ENCODE assay signal across 15 cellular contexts in the genomic region with DNA sequence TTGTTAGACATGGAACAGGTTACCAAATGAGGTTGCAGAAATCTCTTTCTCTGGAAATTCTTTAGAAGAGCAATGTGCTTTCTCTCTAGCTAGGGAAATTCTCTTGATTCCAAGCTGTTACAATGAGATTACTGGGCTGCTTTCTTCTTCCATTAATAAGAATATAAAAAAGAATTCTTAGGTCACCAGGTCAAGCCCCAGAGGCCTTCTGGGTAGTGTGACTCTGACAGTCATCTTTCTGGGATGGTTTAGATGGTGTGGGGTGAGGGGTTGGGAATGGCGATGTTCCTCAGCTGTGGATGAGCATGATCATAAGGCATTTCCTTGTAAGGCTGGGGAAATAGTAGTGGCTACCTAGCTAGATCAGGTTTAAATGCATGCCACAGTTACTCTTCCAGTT.
"Had no signal": no experiment of that assay in that cellular context is flagged by ENCODE, and none has a peak within 500 bp of the region (broad histone marks: within the 10 kb centered on the region; RNA-seq: fewer than 3 reads in every experiment).

No MANE protein-coding gene starts in this region.

- H3K36me3 ChIP-seq: breast epithelium, left lung, tibial nerve had no signal

- H3K27me3 Mint-ChIP-seq: dendritic cell treated with granulocyte-macrophage colony-stimulating factor and Interleukin-4, amounts not matched to agents 40 ng/mL and 50 ng/mL, for 4 days; stimulated activated naive B cell treated with anti-CD40 and anti-IgM and Interleukin-4, amounts not matched to agents 10 μg/mL and 1 μg/mL and 100 μg/mL, for 72 hours had no signal

- H3K4me1 ChIP-seq: breast epithelium had no signal

- H3K27ac ChIP-seq: breast epithelium, tibial nerve had no signal

- H3K27ac Mint-ChIP-seq: dendritic cell treated with granulocyte-macrophage colony-stimulating factor and Interleukin-4, amounts not matched to agents 40 ng/mL and 50 ng/mL, for 4 days; nephron; stimulated activated naive B cell treated with anti-CD40 and anti-IgM and Interleukin-4, amounts not matched to agents 10 μg/mL and 1 μg/mL and 100 μg/mL, for 72 hours had no signal

- ATAC-seq: left lung had no signal

- H3K4me3 Mint-ChIP-seq: dendritic cell treated with granulocyte-macrophage colony-stimulating factor and Interleukin-4, amounts not matched to agents 40 ng/mL and 50 ng/mL, for 4 days; nephron; stimulated activated naive B cell treated with anti-CD40 and anti-IgM and Interleukin-4, amounts not matched to agents 10 μg/mL and 1 μg/mL and 100 μg/mL, for 72 hours had no signal

- H3K9me3 ChIP-seq: breast epithelium, left lung, tibial nerve had no signal

- H3K9me3 Mint-ChIP-seq: dendritic cell treated with granulocyte-macrophage colony-stimulating factor and Interleukin-4, amounts not matched to agents 40 ng/mL and 50 ng/mL, for 4 days; nephron; stimulated activated naive B cell treated with anti-CD40 and anti-IgM and Interleukin-4, amounts not matched to agents 10 μg/mL and 1 μg/mL and 100 μg/mL, for 72 hours had no signal

- H3K4me1 Mint-ChIP-seq: nephron; stimulated activated naive B cell treated with anti-CD40 and anti-IgM and Interleukin-4, amounts not matched to agents 10 μg/mL and 1 μg/mL and 100 μg/mL, for 72 hours had no signal

- FAIRE-seq: kidney had no signal

- H3K27me3 ChIP-seq: breast epithelium, left lung, tibial nerve had no signal

- H3K4me3 ChIP-seq: breast epithelium, left lung, tibial nerve had no signal

- DNase-seq: activated CD4-positive, alpha-beta T cell treated with anti-CD3 and anti-CD28 coated beads, Interleukin-2, amount 50 U/mL, for 48 hours; activated CD4-positive, CD25-positive, alpha-beta regulatory T cell treated with anti-CD3 and anti-CD28 coated beads, Interleukin-2, amount 50 U/mL, for 72 hours; aorta; cerebellar nuclear complex; kidney; left lung; nucleus accumbens; posterior cingulate gyrus; stimulated activated naive B cell treated with anti-CD40 and anti-IgM and Interleukin-4, amounts not matched to agents 10 μg/mL and 1 μg/mL and 100 μg/mL, for 72 hours; substantia nigra; T1000 had no signal
